In genomic region chr1:218809625-218810024, GRCh38 we compare ENCODE assay signal across 23 cellular contexts.
A peak's percentile ranks its signal among the peaks of the same experiment; 100 is the strongest.
DNase-seq lines count a peak whose midpoint lies in the region; ATAC-seq, FAIRE-seq and TF ChIP-seq lines count a peak whose summit lies in the region.
"Had no signal": no experiment of that assay in that cellular context is flagged by ENCODE, and none has a peak within 500 bp of the region (broad histone marks: within the 10 kb centered on the region; RNA-seq: fewer than 3 reads in every experiment).

No MANE protein-coding gene starts in this region.

- H3F3A ChIP-seq in PC-3 (ENCODE audit: low read length, unreplicated experiment), result peaks cover 1% of the 10 kb centered on the region

- H3K4me2 ChIP-seq in HCT116 (ENCODE audit: low read length), result peak overlapping the region; percentile 8; the same call in 1 of the 2 replicates
- no peak overlapping the region for H3K4me2 ChIP-seq in PC-3 (ENCODE audit: low read length)
- H3K4me2 ChIP-seq: neural progenitor cell, smooth muscle cell had no signal

- H4K20me1 ChIP-seq in HCT116 (ENCODE audit: insufficient read depth) (no peaks in the 10 kb centered on the region), PC-3 (ENCODE audit: low read length) (no peaks in the 10 kb centered on the region)

- H3K4me1 ChIP-seq in HCT116 (ENCODE audit: control insufficient read depth in 1 of 2, insufficient read depth in 2 of 2, low read length in 2 of 2), result peaks cover under 1 to 11% of the 10 kb centered on the region in 2 experiments; a peak in 3 of 4 replicates
- peaks cover 20% of the 10 kb centered on the region for H3K4me1 ChIP-seq in PC-3 (ENCODE audit: insufficient read depth, low read length)
- no peaks in the 10 kb centered on the region for H3K4me1 ChIP-seq in pancreas
- H3K4me1 ChIP-seq: neural progenitor cell, prostate gland had no signal

- WGBS in pancreas, 2 donors, result 90 to 95% methylated on average over 1 of the region's 1 CpG

- intact Hi-C loops in HCT116 (cut with micrococcal nuclease) (loop anchor here (1.0 kb wide), 1 partner anchor 28 kb away; no protein-coding TSS in a partner anchor), PC-3 (cut with micrococcal nuclease) (loop anchor here (10.0 kb wide), 2 partner anchors 375 to 745 kb away; no protein-coding TSS in a partner anchor), pancreas (cut with DNase I) (no loop called here)

- H2AFZ ChIP-seq in HCT116 (ENCODE audit: low read depth, low read length, poor library complexity, severe bottlenecking) (no peak overlapping the region), PC-3 (ENCODE audit: low read length) (no peak overlapping the region)
- H2AFZ ChIP-seq: neural progenitor cell had no signal

- no peak for TF ChIP-seq RAD21 in HCT116 (IDR thresholded peaks at IDR 0.05; ENCODE audit: low read depth)

- H3K9me3 ChIP-seq in HCT116 (ENCODE audit: control insufficient read depth in 1 of 2, insufficient read depth in 1 of 2, low read depth in 1 of 2, low read length in 2 of 2) (no peaks in the 10 kb centered on the region), PC-3 (ENCODE audit: low read length) (no peaks in the 10 kb centered on the region), pancreas (no peaks in the 10 kb centered on the region)
- H3K9me3 ChIP-seq: heart right ventricle, prostate gland had no signal

- H3K27ac ChIP-seq in HCT116 (ENCODE audit: low read depth, low read length), result peak overlapping the region; percentile 48; the same call in 1 of the 2 replicates
- no peak overlapping the region for H3K27ac ChIP-seq in PC-3 (ENCODE audit: low read length)
- no peak overlapping the region for H3K27ac ChIP-seq in pancreas
- H3K27ac ChIP-seq: heart right ventricle, neural progenitor cell, prostate gland had no signal

- TF ChIP-seq CTCF in HCT116 (IDR thresholded peaks at IDR 0.05 in 2 of 3, conservative IDR thresholded peaks at IDR 0.05 in 1 of 3; ENCODE audit: borderline replicate concordance in 1 of 3, insufficient read depth in 1 of 3, low read depth in 2 of 3, low read length in 2 of 3), result no peak
- no peak for TF ChIP-seq CTCF in PC-3 (conservative IDR thresholded peaks at IDR 0.05; ENCODE audit: low read depth, low read length)
- no peak for TF ChIP-seq CTCF in pancreas (IDR thresholded peaks at IDR 0.05)

- no peaks in the 10 kb centered on the region for H3K27me3 ChIP-seq in HCT116 (ENCODE audit: insufficient read depth, low read length)
- H3K27me3 ChIP-seq in PC-3 (ENCODE audit: low read length), result no peaks in the 10 kb centered on the region
- H3K27me3 ChIP-seq in pancreas, result no peaks in the 10 kb centered on the region
- H3K27me3 ChIP-seq: neural progenitor cell had no signal

- H3K9me2 ChIP-seq in HCT116 (ENCODE audit: insufficient read depth), result peaks cover 4% of the 10 kb centered on the region; the same call in 1 of the 2 replicates
- H3K9me2 ChIP-seq in PC-3 (replicated peaks; ENCODE audit: low read length), result 0 out of 2 replicates have a peak, but pooled peaks cover 2% of the 10 kb centered on the region

- no TSS peak for BruUV-seq in HCT116 (replicated peaks; lab: Mats Ljungman, UMichigan)
- BruUV-seq in PC-3 (replicated peaks; lab: Mats Ljungman, UMichigan), result no TSS peak

- H3K79me2 ChIP-seq in HCT116 (ENCODE audit: insufficient read depth, low read length) (no peaks in the 10 kb centered on the region), PC-3 (ENCODE audit: low read length) (no peaks in the 10 kb centered on the region)

- H3K9ac ChIP-seq in HCT116 (ENCODE audit: low read length) (no peak overlapping the region), PC-3 (ENCODE audit: low read length) (no peak overlapping the region)
- H3K9ac ChIP-seq: neural progenitor cell had no signal

- H3K36me3 ChIP-seq in HCT116 (ENCODE audit: control insufficient read depth in 1 of 2, insufficient read depth in 2 of 2, low read length in 2 of 2) (no peaks in the 10 kb centered on the region), PC-3 (ENCODE audit: low read depth, low read length) (no peaks in the 10 kb centered on the region), pancreas (no peaks in the 10 kb centered on the region)
- H3K36me3 ChIP-seq: heart right ventricle, neural progenitor cell, prostate gland had no signal

- ATAC-seq in HCT116, result no peak
- ATAC-seq in PC-3, result peak; percentile 71
- ATAC-seq in pancreas, result no peak
- no peak for ATAC-seq in activated CD4-positive, CD25-positive, alpha-beta regulatory T cell treated with anti-CD3 and anti-CD28 coated beads, Interleukin-2, amount 50 U/mL, for 24 hours
- ATAC-seq: activated naive CD8-positive, alpha-beta T cell treated with anti-CD3 and anti-CD28 coated beads, Interleukin-2, amount 50 U/mL, for 24 hours; stimulated activated naive B cell treated with anti-CD40 and anti-IgM and Interleukin-4, amounts not matched to agents 10 μg/mL and 1 μg/mL and 100 μg/mL, for 72 hours had no signal

- FAIRE-seq in pancreas (lab: Jason Lieb, UNC), result no peak

- POLR2A ChIA-PET in HCT116 (lab: Charles Lee) (no interaction called here), PC-3 (lab: Charles Lee; ENCODE audit: unreplicated experiment) (no interaction called here)

- CTCF ChIA-PET in HCT116 (lab: Charles Lee) (no interaction called here), PC-3 (lab: Charles Lee) (no interaction called here)

- RAD21 ChIA-PET in HCT116 (lab: Charles Lee; ENCODE audit: low non-redundant PET in 1 of 2, low total read pairs in 2 of 2, uncharacterized antibody in 2 of 2, unreplicated experiment in 2 of 2), result no interaction called here

- TF ChIP-seq POLR2A in HCT116 (IDR thresholded peaks at IDR 0.05; ENCODE audit: borderline replicate concordance, extremely low read depth, insufficient read depth, insufficient read length), result no peak

- DNase-seq in HCT116 (ENCODE audit: low read depth, low spot score) (no peak), PC-3 (peak; percentile 19), dermis blood vessel endothelial cell (peak; percentile 70), renal cortical epithelial cell (ENCODE audit: low read depth) (peak; percentile 71), UCSD-AML1 (lab: John Stamatoyannopoulos, UW; ENCODE audit: unreplicated experiment) (no peak), pancreas (no peak)
- DNase-seq: activated CD4-positive, alpha-beta memory T cell treated with anti-CD3 and anti-CD28 coated beads, Interleukin-2, amount 10 ng/mL, durations not matched to agents 7 days and 5 days; activated effector memory CD4-positive, alpha-beta T cell treated with anti-CD3 and anti-CD28 coated beads, Interleukin-2, amount 50 U/mL, for 16 hours; activated naive CD8-positive, alpha-beta T cell treated with anti-CD3 and anti-CD28 coated beads, Interleukin-2, amount 50 U/mL, for 24 hours; activated T-cell treated with anti-CD3 and anti-CD28 coated beads for 4 hours; CD4-positive, CD25-positive, alpha-beta regulatory T cell; GDM1; H7; heart right ventricle; MV-4-11; NCI-H1694 treated with DMSO at 0.1 percent for 48 hours; NCI-H345; SIG-M5; stimulated activated naive B cell treated with anti-CD40 and anti-IgM and Interleukin-4, amounts not matched to agents 10 μg/mL and 1 μg/mL and 100 μg/mL, for 72 hours had no signal

- no peak overlapping the region for H3K4me3 ChIP-seq in HCT116 (replicated peaks in 1 of 2; ENCODE audit: low read depth in 1 of 2, low read length in 2 of 2)
- no peak overlapping the region for H3K4me3 ChIP-seq in PC-3 (ENCODE audit: low read length)
- no peak overlapping the region for H3K4me3 ChIP-seq in pancreas
- H3K4me3 ChIP-seq: heart right ventricle, neural progenitor cell, prostate gland, smooth muscle cell had no signal

TF ChIP-seq in HCT116, 20 proteins besides CTCF, POLR2A, EP300 and RAD21 (continues in another document):
- TF ChIP-seq SIN3A (IDR thresholded peaks at IDR 0.05; ENCODE audit: low read depth) (no peak), ZBTB33 (IDR thresholded peaks at IDR 0.05; ENCODE audit: extremely low read depth, insufficient replicate concordance, low read length) (no peak), ZFX (IDR thresholded peaks at IDR 0.05) (no peak), TCF7L2 (IDR thresholded peaks at IDR 0.05; ENCODE audit: borderline replicate concordance, extremely low read depth, insufficient read depth, insufficient read length) (no peak)
- TF ChIP-seq, protein P1, sequence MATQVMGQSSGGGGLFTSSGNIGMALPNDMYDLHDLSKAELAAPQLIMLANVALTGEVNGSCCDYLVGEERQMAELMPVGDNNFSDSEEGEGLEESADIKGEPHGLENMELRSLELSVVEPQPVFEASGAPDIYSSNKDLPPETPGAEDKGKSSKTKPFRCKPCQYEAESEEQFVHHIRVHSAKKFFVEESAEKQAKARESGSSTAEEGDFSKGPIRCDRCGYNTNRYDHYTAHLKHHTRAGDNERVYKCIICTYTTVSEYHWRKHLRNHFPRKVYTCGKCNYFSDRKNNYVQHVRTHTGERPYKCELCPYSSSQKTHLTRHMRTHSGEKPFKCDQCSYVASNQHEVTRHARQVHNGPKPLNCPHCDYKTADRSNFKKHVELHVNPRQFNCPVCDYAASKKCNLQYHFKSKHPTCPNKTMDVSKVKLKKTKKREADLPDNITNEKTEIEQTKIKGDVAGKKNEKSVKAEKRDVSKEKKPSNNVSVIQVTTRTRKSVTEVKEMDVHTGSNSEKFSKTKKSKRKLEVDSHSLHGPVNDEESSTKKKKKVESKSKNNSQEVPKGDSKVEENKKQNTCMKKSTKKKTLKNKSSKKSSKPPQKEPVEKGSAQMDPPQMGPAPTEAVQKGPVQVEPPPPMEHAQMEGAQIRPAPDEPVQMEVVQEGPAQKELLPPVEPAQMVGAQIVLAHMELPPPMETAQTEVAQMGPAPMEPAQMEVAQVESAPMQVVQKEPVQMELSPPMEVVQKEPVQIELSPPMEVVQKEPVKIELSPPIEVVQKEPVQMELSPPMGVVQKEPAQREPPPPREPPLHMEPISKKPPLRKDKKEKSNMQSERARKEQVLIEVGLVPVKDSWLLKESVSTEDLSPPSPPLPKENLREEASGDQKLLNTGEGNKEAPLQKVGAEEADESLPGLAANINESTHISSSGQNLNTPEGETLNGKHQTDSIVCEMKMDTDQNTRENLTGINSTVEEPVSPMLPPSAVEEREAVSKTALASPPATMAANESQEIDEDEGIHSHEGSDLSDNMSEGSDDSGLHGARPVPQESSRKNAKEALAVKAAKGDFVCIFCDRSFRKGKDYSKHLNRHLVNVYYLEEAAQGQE (IDR thresholded peaks at IDR 0.05; ENCODE audit: low read depth), result no peak

Comparison
In these comparisons a context has a peak if more than half of its experiments do, and no peak if none do; other contexts are left out.
1. DNase-seq: peak in PC-3 (single experiment), dermis blood vessel endothelial cell (single experiment) and renal cortical epithelial cell (single experiment); none in HCT116 (single experiment), UCSD-AML1 (single experiment) and pancreas (0 of 6).
2. intact Hi-C loops: an anchor here in HCT116 (1.0 kb wide) and PC-3 (10.0 kb wide); none called in pancreas.